8 cellular contexts compared by ENCODE assay signal in genomic region chr16:19375561-19376158, GRCh38.
DNase-seq lines count a peak whose midpoint lies in the region; ATAC-seq and TF ChIP-seq lines count a peak whose summit lies in the region.

No MANE protein-coding gene starts in this region.

- peak; percentile 63 for TF ChIP-seq CTCF in WI38 (IDR thresholded peaks at IDR 0.05; ENCODE audit: low read depth, low read length)

- no peak overlapping the region for H3K4me3 ChIP-seq in WI38 (ENCODE audit: low read depth, low read length)

- DNase-seq in activated naive CD4-positive, alpha-beta T cell treated with Interleukin-2 at 50 U/mL for 16 hours = peak; percentile 36
- DNase-seq in activated naive CD4-positive, alpha-beta T cell (lab: John Stamatoyannopoulos, UW) = no peak
- peak; percentile 60 for DNase-seq in NCI-H146 (lab: John Stamatoyannopoulos, UW)
- peak; percentile 72 for DNase-seq in fibroblast of peridontal ligament (ENCODE audit: extremely low read depth)
- peak; percentile 31 for DNase-seq in non-pigmented ciliary epithelial cell (ENCODE audit: low read depth)
- DNase-seq in cerebellar nuclear complex (lab: John Stamatoyannopoulos, UW) = no peak

- ATAC-seq in GM21825 (IDR thresholded peaks at IDR 0.05; ENCODE audit: unreplicated experiment) = no peak

Comparison
In these comparisons a context has a peak if more than half of its experiments do, and no peak if none do; other contexts are left out.
1. DNase-seq: peak in activated naive CD4-positive, alpha-beta T cell treated with Interleukin-2 at 50 U/mL for 16 hours (single experiment), NCI-H146 (single experiment), fibroblast of peridontal ligament (single experiment) and non-pigmented ciliary epithelial cell (single experiment); none in activated naive CD4-positive, alpha-beta T cell (0 of 4) and cerebellar nuclear complex (0 of 2).